ENCODE assay signal across 11 cellular contexts in genomic region chr5:177128551-177128976, GRCh38. TPM values are rescaled to one million over a fixed set of nuclear protein-coding genes. Genes with fewer than 3 reads are reported as not detected.
DNase-seq lines count a peak whose midpoint lies in the region; ATAC-seq and TF ChIP-seq lines count a peak whose summit lies in the region.
"Had no signal": no experiment of that assay in that cellular context is flagged by ENCODE, and none has a peak within 500 bp of the region (broad histone marks: within the 10 kb centered on the region; RNA-seq: fewer than 3 reads in every experiment).

No MANE protein-coding gene starts in this region.

- in situ Hi-C loops in IMR-90 (cut with MboI; ENCODE audit: low sequenced_read_pairs): no loop called here

- H4K8ac ChIP-seq in IMR-90 (ENCODE audit: low read depth in 2 of 2, low read length in 2 of 2): peak overlapping the region in 1 of 2 experiments; percentile 12; a peak in 2 of 4 replicates
- no peak overlapping the region for H4K8ac ChIP-seq in neuronal stem cell (ENCODE audit: low read depth, low read length)

- H3K27ac Mint-ChIP-seq in CD4-positive, alpha-beta memory T cell: peak overlapping the region; percentile 37 to 91 (median 75)
- H3K27ac Mint-ChIP-seq in activated naive CD4-positive, alpha-beta T cell treated with anti-CD3 and anti-CD28 coated beads, Interleukin-2, amount 50 U/mL, for 72 hours: peak overlapping the region; percentile 31 to 44

- H3K4me3 ChIP-seq in CD4-positive, alpha-beta memory T cell (ENCODE audit: low read length in 2 of 2): peak overlapping the region in 1 of 2 donors; percentile 1
- H3K4me3 ChIP-seq in IMR-90 (ENCODE audit: insufficient read depth, low read depth, low read length): no peak overlapping the region
- H3K4me3 ChIP-seq in neuronal stem cell (ENCODE audit: low read length in 2 of 2): no peak overlapping the region
- no peak overlapping the region for H3K4me3 ChIP-seq in esophagus squamous epithelium
- H3K4me3 ChIP-seq: thoracic aorta had no signal

- H3K27me3 Mint-ChIP-seq in CD4-positive, alpha-beta memory T cell: no peaks in the 10 kb centered on the region

- H3K9me3 Mint-ChIP-seq in CD4-positive, alpha-beta memory T cell: no peaks in the 10 kb centered on the region
- no peaks in the 10 kb centered on the region for H3K9me3 Mint-ChIP-seq in activated naive CD4-positive, alpha-beta T cell treated with anti-CD3 and anti-CD28 coated beads, Interleukin-2, amount 50 U/mL, for 72 hours

- intact Hi-C loops in CD4-positive, alpha-beta memory T cell (cut with micrococcal nuclease): no loop called here
- intact Hi-C loops in IMR-90 (cut with micrococcal nuclease): no loop called here
- intact Hi-C loops in esophagus squamous epithelium (cut with DNase I): no loop called here

- TF ChIP-seq RAD21 in IMR-90 (IDR thresholded peaks at IDR 0.05; ENCODE audit: low read length): no peak

- no peak overlapping the region for H2BK12ac ChIP-seq in neuronal stem cell (ENCODE audit: low read length)

- no peaks in the 10 kb centered on the region for H3K36me3 ChIP-seq in CD4-positive, alpha-beta memory T cell (ENCODE audit: insufficient read depth, low read length)
- no peaks in the 10 kb centered on the region for H3K36me3 ChIP-seq in IMR-90 (ENCODE audit: control insufficient read depth, insufficient read depth, low read length)
- H3K36me3 ChIP-seq in neuronal stem cell (replicated peaks in 1 of 2; ENCODE audit: control insufficient read depth in 2 of 2, insufficient read depth in 2 of 2, low read length in 2 of 2): no peaks in the 10 kb centered on the region
- H3K36me3 ChIP-seq in esophagus squamous epithelium: no peaks in the 10 kb centered on the region
- H3K36me3 ChIP-seq: thoracic aorta had no signal

- TF ChIP-seq POLR2A in IMR-90 (IDR thresholded peaks at IDR 0.05; ENCODE audit: low read depth, low read length): no peak
- TF ChIP-seq POLR2A in esophagus squamous epithelium (IDR thresholded peaks at IDR 0.05): no peak

- H2BK5ac ChIP-seq in IMR-90 (ENCODE audit: low read depth, low read length, poor library complexity, severe bottlenecking) (no peak overlapping the region), neuronal stem cell (ENCODE audit: low read length) (no peak overlapping the region)

- peaks cover 28% of the 10 kb centered on the region for H3K4me1 ChIP-seq in CD4-positive, alpha-beta memory T cell (ENCODE audit: insufficient read depth, low read length)
- H3K4me1 ChIP-seq in IMR-90 (ENCODE audit: control insufficient read depth, insufficient read depth, low read length) (peaks cover 7% of the 10 kb centered on the region), neuronal stem cell (ENCODE audit: control insufficient read depth in 2 of 2, insufficient read depth in 1 of 2, low read depth in 1 of 2, low read length in 2 of 2) (peaks cover 0 to 13% of the 10 kb centered on the region in 2 donors), esophagus squamous epithelium (peaks cover 0 to 22% (median 17%) of the 10 kb centered on the region in 3 donors)

- H3K4ac ChIP-seq in IMR-90 (ENCODE audit: low read depth, low read length) (no peak overlapping the region), neuronal stem cell (ENCODE audit: low read length) (no peak overlapping the region)

- no peak overlapping the region for H3K23ac ChIP-seq in IMR-90 (ENCODE audit: low read depth, low read length)
- no peak overlapping the region for H3K23ac ChIP-seq in neuronal stem cell (ENCODE audit: low read depth, low read length, poor library complexity)

- H2BK15ac ChIP-seq in IMR-90 (ENCODE audit: low read depth, low read length): no peak overlapping the region; the same call in 2 of the 3 replicates
- no peak overlapping the region for H2BK15ac ChIP-seq in neuronal stem cell (ENCODE audit: low read length)

- peak overlapping the region; percentile 3 for H2AK9ac ChIP-seq in IMR-90 (replicated peaks; ENCODE audit: low read depth, low read length, poor library complexity)

- peak overlapping the region in 7 of 8 donors; percentile 30 to 79 (median 69) for H3K4me3 Mint-ChIP-seq in CD4-positive, alpha-beta memory T cell

- no peaks in the 10 kb centered on the region for H4K20me1 ChIP-seq in IMR-90 (ENCODE audit: insufficient read depth, low read length)

- H3K27ac ChIP-seq in CD4-positive, alpha-beta memory T cell (ENCODE audit: low read depth, low read length): peak overlapping the region; percentile 6
- no peak overlapping the region for H3K27ac ChIP-seq in IMR-90 (ENCODE audit: insufficient read depth, low read length)
- H3K27ac ChIP-seq in neuronal stem cell (replicated peaks; ENCODE audit: low read length): no peak overlapping the region
- H3K27ac ChIP-seq in esophagus squamous epithelium: no peak overlapping the region
- H3K27ac ChIP-seq: thoracic aorta, VCaP had no signal

- peaks cover 0 to 4% of the 10 kb centered on the region in 2 donors for H3K36me3 Mint-ChIP-seq in CD4-positive, alpha-beta memory T cell
- no peaks in the 10 kb centered on the region for H3K36me3 Mint-ChIP-seq in activated naive CD4-positive, alpha-beta T cell treated with anti-CD3 and anti-CD28 coated beads, Interleukin-2, amount 50 U/mL, for 72 hours

- POLR2A ChIA-PET in CD4-positive, alpha-beta memory T cell (lab: Charles Lee; ENCODE audit: partially characterized antibody): interaction anchor here (1.1 to 2.1 kb wide), 2 partner anchors 10 to 20 kb away, joined by 4 to 9 read pairs; no protein-coding TSS in a partner anchor
- POLR2A ChIA-PET in IMR-90 (lab: Charles Lee; ENCODE audit: unreplicated experiment): no interaction called here

- dilution Hi-C loops in IMR-90 (cut with HindIII; ENCODE audit: low sequenced_read_pairs, unreplicated experiment): no loop called here

- WGBS in IMR-90 (ENCODE audit: extremely low coverage in 2 of 2, insufficient read length in 1 of 2), 2 experiments: 95% methylated on average over 3 of the region's 3 CpGs; no CpG with 5 or more reads in 1 of the 2 experiments
- WGBS in neuronal stem cell (ENCODE audit: extremely low coverage in 2 of 2, insufficient read length in 2 of 2, insufficient replicate concordance in 1 of 2), 2 donors: no CpG with 5 or more reads among the region's 3 CpGs
- WGBS in esophagus squamous epithelium, 2 donors: 80% methylated on average over 3 of the region's 3 CpGs

- no peak overlapping the region for H2AK5ac ChIP-seq in IMR-90 (ENCODE audit: low read depth, low read length)
- H2AK5ac ChIP-seq in neuronal stem cell (ENCODE audit: low read depth, low read length): no peak overlapping the region

- H3K56ac ChIP-seq in IMR-90 (ENCODE audit: extremely low read depth, insufficient read depth, low read length): no peak overlapping the region

- CTCF ChIA-PET in CD4-positive, alpha-beta memory T cell (lab: Charles Lee; ENCODE audit: partially characterized antibody): interaction anchor here (1.1 to 2.0 kb wide), 3 partner anchors 15 to 180 kb away, joined by 3 to 16 read pairs (median 8); no protein-coding TSS in a partner anchor
- CTCF ChIA-PET in IMR-90 (lab: Yijun Ruan, JAX): interaction anchor here (1.2 kb wide), 1 partner anchor 14 kb away, joined by 4 read pairs; no protein-coding TSS in a partner anchor

- H3K4me2 ChIP-seq in IMR-90 (ENCODE audit: low read depth, low read length) (no peak overlapping the region), neuronal stem cell (ENCODE audit: insufficient read depth, low read length, poor library complexity, severe bottlenecking) (no peak overlapping the region)

- H3K4me1 Mint-ChIP-seq in CD4-positive, alpha-beta memory T cell: peaks cover 25 to 40% (median 33%) of the 10 kb centered on the region in 4 donors

- H3K18ac ChIP-seq in IMR-90 (ENCODE audit: low read depth, low read length) (no peak overlapping the region), neuronal stem cell (ENCODE audit: low read length) (no peak overlapping the region)

- H4K5ac ChIP-seq in IMR-90 (ENCODE audit: low read depth, low read length): no peak overlapping the region

- DNase-seq in CD4-positive, alpha-beta memory T cell: peak in 2 of 5 donors; percentile 22 to 30
- DNase-seq in IMR-90: no peak
- no peak for DNase-seq in activated naive CD4-positive, alpha-beta T cell treated with anti-CD3 and anti-CD28 coated beads, Interleukin-2, amount 50 U/mL, for 72 hours (ENCODE audit: low spot score in 2 of 2)
- no peak for DNase-seq in neuronal stem cell (ENCODE audit: low spot score)
- no peak for DNase-seq in esophagus squamous epithelium (lab: John Stamatoyannopoulos, UW)
- no peak for DNase-seq in effector CD8-positive, alpha-beta T cell (lab: John Stamatoyannopoulos, UW)
- DNase-seq: NCI-H1930; stimulated activated CD4-positive, alpha-beta T cell treated with anti-CD3 and anti-CD28 coated beads, Interleukin-2, amount 100 ng/mL, for 48 hours had no signal

- H2AFZ ChIP-seq in IMR-90 (replicated peaks; ENCODE audit: low read length, poor library complexity): peak overlapping the region; percentile 12
- H2AFZ ChIP-seq in neuronal stem cell (ENCODE audit: low read length): peak overlapping the region; percentile 9

- BruUV-seq in IMR-90 (replicated peaks; lab: Mats Ljungman, UMichigan): no TSS peak

- H3K14ac ChIP-seq in IMR-90 (replicated peaks; ENCODE audit: low read depth, low read length): no peak overlapping the region
- H3K14ac ChIP-seq in neuronal stem cell (ENCODE audit: low read length): no peak overlapping the region

- H2BK20ac ChIP-seq in IMR-90 (ENCODE audit: low read depth, low read length): no peak overlapping the region

- TF ChIP-seq CTCF in IMR-90 (conservative IDR thresholded peaks at IDR 0.05; ENCODE audit: low read depth, low read length) (no peak), esophagus squamous epithelium (IDR thresholded peaks at IDR 0.05) (no peak)

- ATAC-seq in IMR-90 (ENCODE audit: low read depth) (no peak), HG03095 (IDR thresholded peaks at IDR 0.05; ENCODE audit: unreplicated experiment) (no peak)
- no peak for ATAC-seq in activated naive CD4-positive, alpha-beta T cell treated with anti-CD3 and anti-CD28 coated beads, Interleukin-2, amount 50 U/mL, for 72 hours

- H3K79me1 ChIP-seq in IMR-90 (ENCODE audit: low read depth in 1 of 2, low read length in 2 of 2) (no peaks in the 10 kb centered on the region), neuronal stem cell (ENCODE audit: low read depth, low read length) (no peaks in the 10 kb centered on the region)

- H2BK120ac ChIP-seq in IMR-90 (ENCODE audit: low read depth, low read length) (no peak overlapping the region), neuronal stem cell (ENCODE audit: low read depth, low read length) (no peak overlapping the region)

- H3K9ac ChIP-seq in IMR-90 (ENCODE audit: low read depth, low read length): no peak overlapping the region
- no peak overlapping the region for H3K9ac ChIP-seq in neuronal stem cell (ENCODE audit: low read depth, low read length, poor library complexity)

- H4K91ac ChIP-seq in IMR-90 (ENCODE audit: insufficient read depth, low read depth, low read length) (no peak overlapping the region), neuronal stem cell (ENCODE audit: low read depth, low read length, poor library complexity) (no peak overlapping the region)

- H3K9me3 ChIP-seq in CD4-positive, alpha-beta memory T cell (ENCODE audit: control insufficient read depth in 1 of 2, low read length in 2 of 2): no peaks in the 10 kb centered on the region
- H3K9me3 ChIP-seq in IMR-90 (ENCODE audit: control insufficient read depth, insufficient read depth, low read length) (no peaks in the 10 kb centered on the region), neuronal stem cell (replicated peaks in 1 of 2; ENCODE audit: control insufficient read depth in 2 of 2, insufficient read depth in 1 of 2, low read depth in 1 of 2, low read length in 2 of 2) (no peaks in the 10 kb centered on the region), esophagus squamous epithelium (no peaks in the 10 kb centered on the region)
- H3K9me3 ChIP-seq: thoracic aorta had no signal

- H3K27me3 ChIP-seq in CD4-positive, alpha-beta memory T cell (ENCODE audit: insufficient read depth, low read length): no peaks in the 10 kb centered on the region
- H3K27me3 ChIP-seq in IMR-90 (ENCODE audit: control insufficient read depth, insufficient read depth, low read length): no peaks in the 10 kb centered on the region
- H3K27me3 ChIP-seq in neuronal stem cell (ENCODE audit: control insufficient read depth in 3 of 3, insufficient read depth in 3 of 3, low read depth in 1 of 3, low read length in 3 of 3): no peaks in the 10 kb centered on the region
- H3K27me3 ChIP-seq in esophagus squamous epithelium: no peaks in the 10 kb centered on the region

- peaks cover 19% of the 10 kb centered on the region for H3K9me1 ChIP-seq in IMR-90 (ENCODE audit: insufficient read depth, low read length)

RNA-seq across cellular contexts. Expression of gene NSD1, which starts 5.0 kb away (rescaled TPM):
- total RNA-seq in CD4-positive, alpha-beta memory T cell: 100 to 1,000 TPM; 116 to 122 TPM
- 10 to 100 TPM; 14.3 to 64.2 TPM for polyA plus RNA-seq in CD4-positive, alpha-beta memory T cell
- 31.0 and 34.2 TPM in 2 replicates for total RNA-seq in IMR-90 (2012; rRNA removed)
- polyA plus RNA-seq in IMR-90 (2012; rRNA removed): 7.7 and 8.1 TPM in 2 replicates
- 2.4 and 3.2 TPM in 2 replicates for polyA plus RNA-seq in IMR-90 (2012; cell fraction: cytosol; rRNA removed)
- polyA plus RNA-seq in IMR-90 (2012; cell fraction: nucleus; rRNA removed; ENCODE audit: low replicate concordance): 5.7 and 14.9 TPM in 2 replicates
- total RNA-seq in activated naive CD4-positive, alpha-beta T cell treated with anti-CD3 and anti-CD28 coated beads, Interleukin-2, amount 50 U/mL, for 72 hours: 10 to 100 TPM; 62.6 to 80.5 TPM
- polyA plus RNA-seq in neuronal stem cell (2013, experiment 1 of 2): 23.2 TPM
- polyA plus RNA-seq in neuronal stem cell (2013, experiment 2 of 2): 22.8 TPM
- total RNA-seq in esophagus squamous epithelium: 10 to 100 TPM; 24.0 to 39.5 (median 32.2) TPM

RNA-seq across cellular contexts. Expression of gene FGFR4, which starts 41.8 kb away (rescaled TPM):
- total RNA-seq in CD4-positive, alpha-beta memory T cell: 1 to 10 TPM; 2.2 to 3.0 TPM
- polyA plus RNA-seq in CD4-positive, alpha-beta memory T cell: not detected
- total RNA-seq in IMR-90 (2012; rRNA removed) (0.90 and 1.7 TPM in 2 replicates), esophagus squamous epithelium (1 to 10 TPM in 3 of 4 donors, under 1 TPM in 1; 0.68 to 5.9 (median 1.9) TPM)
- 2.4 TPM in 2 replicates for polyA plus RNA-seq in IMR-90 (2012; rRNA removed)
- polyA plus RNA-seq in IMR-90 (2012; cell fraction: cytosol; rRNA removed): 2.5 TPM in 2 replicates
- 5.8 and 8.5 TPM in 2 replicates for polyA plus RNA-seq in IMR-90 (2012; cell fraction: nucleus; rRNA removed; ENCODE audit: low replicate concordance)
- total RNA-seq in activated naive CD4-positive, alpha-beta T cell treated with anti-CD3 and anti-CD28 coated beads, Interleukin-2, amount 50 U/mL, for 72 hours: 1 to 10 TPM in 1 of 2 donors, under 1 TPM in 1; 0.75 to 2.3 TPM
- polyA plus RNA-seq in neuronal stem cell (2013, experiment 1 of 2): 16.0 TPM
- polyA plus RNA-seq in neuronal stem cell (2013, experiment 2 of 2): 16.0 TPM
